8 cellular contexts compared by ENCODE assay signal in genomic region chr3:105353485-105354161, GRCh38. TPM values are rescaled to one million over a fixed set of nuclear protein-coding genes. Genes with fewer than 3 reads are reported as not detected.
DNase-seq lines count a peak whose midpoint lies in the region; ATAC-seq, FAIRE-seq and TF ChIP-seq lines count a peak whose summit lies in the region.

No MANE protein-coding gene starts in this region.

- H3K4me1 ChIP-seq in H1 (replicated peaks in 1 of 4; ENCODE audit: control insufficient read depth in 3 of 4, insufficient read depth in 4 of 4, low read length in 3 of 4) (no peaks in the 10 kb centered on the region), SJCRH30 (0 out of 2 replicates have a peak, but pooled peaks cover 3% of the 10 kb centered on the region)

- H3K23ac ChIP-seq in H1 (ENCODE audit: insufficient read length) = no peak overlapping the region

- no peaks in the 10 kb centered on the region for H3K79me2 ChIP-seq in H1 (ENCODE audit: control insufficient read depth in 1 of 2, insufficient read depth in 2 of 2, low read length in 2 of 2)

- 47% methylated on average over 29 of the region's 37 CpGs; no CpG with 5 or more reads in 1 of the 2 experiments for WGBS in H1 (ENCODE audit: extremely low coverage in 1 of 2, insufficient coverage in 1 of 2, insufficient read length in 1 of 2, insufficient replicate concordance in 2 of 2, low coverage in 1 of 2, low lambda C conversion rate in 2 of 2, missing lambda C conversion rate in 1 of 2), 2 experiments

- H2BK15ac ChIP-seq in H1 (ENCODE audit: low read length) = no peak overlapping the region

- H3K9ac ChIP-seq in H1 (replicated peaks in 1 of 4; ENCODE audit: extremely low read depth in 1 of 4, low read depth in 3 of 4, low read length in 3 of 4) = no peak overlapping the region

- peaks cover 4 to 5% of the 10 kb centered on the region in 2 donors for H3K4me1 Mint-ChIP-seq in natural killer cell treated with Interleukin-12 subunit alpha and Interleukin-12 subunit beta and Interleukin-15 and Interleukin-18, amount 100 ng/mL, for 72 hours (ENCODE audit: low read depth in 2 of 2)

- no peak overlapping the region for H3K4ac ChIP-seq in H1 (replicated peaks; ENCODE audit: insufficient read length, low read depth, low read length)

- H2BK12ac ChIP-seq in H1 (ENCODE audit: low read depth, low read length) = no peak overlapping the region

- H3K27ac ChIP-seq in H1 (ENCODE audit: low read depth, low read length) = no peak overlapping the region
- H3K27ac ChIP-seq in SJCRH30 = no peak overlapping the region

- peaks cover 0 to 2% (median 0%) of the 10 kb centered on the region in 4 experiments; a peak in 2 of 7 replicates for H3K27me3 ChIP-seq in H1 (replicated peaks in 1 of 4; ENCODE audit: control insufficient read depth in 3 of 4, extremely low read depth in 1 of 4, insufficient read depth in 3 of 4, low read length in 3 of 4)
- no peaks in the 10 kb centered on the region for H3K27me3 ChIP-seq in SJCRH30

- no peaks in the 10 kb centered on the region for H4K20me1 ChIP-seq in H1 (replicated peaks in 1 of 2; ENCODE audit: control insufficient read depth in 1 of 2, insufficient read depth in 2 of 2, low read length in 2 of 2)

- CTCF ChIA-PET in H1 (lab: Charles Lee; ENCODE audit: partially characterized antibody) = interaction anchor here (0.6 kb wide), 1 partner anchor 31 kb away, joined by 3 read pairs; no protein-coding TSS in a partner anchor

- DNase-seq in GM12864 (ENCODE audit: low read depth) (no peak), H1 (ENCODE audit: low read depth in 1 of 2, low spot score in 2 of 2) (no peak), DMS 273 (lab: John Stamatoyannopoulos, UW; ENCODE audit: unreplicated experiment) (no peak), middle frontal gyrus (ENCODE audit: extremely low spot score, low spot score) (no peak), SJCRH30 (no peak)
- no peak for DNase-seq in natural killer cell treated with Interleukin-12 subunit alpha and Interleukin-12 subunit beta and Interleukin-15 and Interleukin-18, amount 100 ng/mL, for 72 hours (ENCODE audit: low spot score)

- H3K36me3 Mint-ChIP-seq in natural killer cell treated with Interleukin-12 subunit alpha and Interleukin-12 subunit beta and Interleukin-15 and Interleukin-18, amount 100 ng/mL, for 72 hours = peaks cover 11% of the 10 kb centered on the region

- H3K18ac ChIP-seq in H1 (ENCODE audit: extremely low read depth, low read length) = no peak overlapping the region

- H3K9me3 Mint-ChIP-seq in natural killer cell treated with Interleukin-12 subunit alpha and Interleukin-12 subunit beta and Interleukin-15 and Interleukin-18, amount 100 ng/mL, for 72 hours = peaks cover 4% of the 10 kb centered on the region

- no peak overlapping the region for H4K5ac ChIP-seq in H1 (ENCODE audit: insufficient read length, low read depth, low read length)

- peak; percentile 34 for ATAC-seq in HG03442 (IDR thresholded peaks at IDR 0.05; ENCODE audit: unreplicated experiment)
- ATAC-seq in natural killer cell treated with Interleukin-12 subunit alpha and Interleukin-12 subunit beta and Interleukin-15 and Interleukin-18, amount 100 ng/mL, for 72 hours = no peak
- ATAC-seq in GM19351 (IDR thresholded peaks at IDR 0.05; ENCODE audit: unreplicated experiment) = no peak

- no peak overlapping the region for H3K14ac ChIP-seq in H1 (ENCODE audit: insufficient read length)

- H3K36me3 ChIP-seq in H1 (ENCODE audit: control insufficient read depth in 2 of 4, insufficient read depth in 4 of 4, low read length in 3 of 4) (no peaks in the 10 kb centered on the region), SJCRH30 (no peaks in the 10 kb centered on the region)

- no peak overlapping the region for H2AK5ac ChIP-seq in H1 (ENCODE audit: low read depth, low read length)

- no peak overlapping the region for H4K91ac ChIP-seq in H1 (replicated peaks; ENCODE audit: insufficient read length, low read length)

- no peak for TF ChIP-seq CTCF in GM12864 (IDR thresholded peaks at IDR 0.05; ENCODE audit: low read depth, low read length, missing control alignments)
- TF ChIP-seq CTCF in H1 (IDR thresholded peaks at IDR 0.05; ENCODE audit: control extremely low read depth in 1 of 3, insufficient read depth in 1 of 3, low read depth in 1 of 3, low read length in 3 of 3) = no peak

- H3K79me1 ChIP-seq in H1 (ENCODE audit: low read depth, low read length) = no peaks in the 10 kb centered on the region

- no peak overlapping the region for H2BK5ac ChIP-seq in H1 (ENCODE audit: low read depth, low read length)

- TF ChIP-seq RAD21 in H1 (IDR thresholded peaks at IDR 0.05 in 1 of 2, conservative IDR thresholded peaks at IDR 0.05 in 1 of 2; ENCODE audit: low read depth in 2 of 2, low read length in 2 of 2) = peak in 1 of 2 experiments; percentile 7; a peak in 1 of 4 replicates

- H3K4me3 ChIP-seq in GM12864 (ENCODE audit: low read depth, low read length) (peak overlapping the region; percentile 13; the same call in 1 of the 2 replicates), H1 (ENCODE audit: extremely low read depth in 1 of 4, insufficient read depth in 2 of 4, low read depth in 3 of 4, low read length in 4 of 4) (peak overlapping the region; percentile 20 to 57 (median 48); a peak in 7 of 8 replicates), SJCRH30 (no peak overlapping the region)

- H2AFZ ChIP-seq in H1 (ENCODE audit: low read length) = peak overlapping the region; percentile 96

- peak overlapping the region; percentile 0 for H3K4me3 Mint-ChIP-seq in natural killer cell treated with Interleukin-12 subunit alpha and Interleukin-12 subunit beta and Interleukin-15 and Interleukin-18, amount 100 ng/mL, for 72 hours

- no peak for TF ChIP-seq POLR2A in H1 (IDR thresholded peaks at IDR 0.05; ENCODE audit: control extremely low read depth in 1 of 2, low read depth in 2 of 2, low read length in 2 of 2)

- no peak for TF ChIP-seq EP300 in H1 (IDR thresholded peaks at IDR 0.05; ENCODE audit: borderline replicate concordance in 1 of 2, low read depth in 2 of 2, low read length in 2 of 2)

- POLR2A ChIA-PET in H1 (lab: Charles Lee; ENCODE audit: partially characterized antibody) = no interaction called here

- H3K9me3 ChIP-seq in H1 (ENCODE audit: insufficient read depth in 2 of 2, low read depth in 1 of 2, low read length in 1 of 2) (no peaks in the 10 kb centered on the region), SJCRH30 (replicated peaks) (no peaks in the 10 kb centered on the region)

- no peak overlapping the region for H3K27ac Mint-ChIP-seq in natural killer cell treated with Interleukin-12 subunit alpha and Interleukin-12 subunit beta and Interleukin-15 and Interleukin-18, amount 100 ng/mL, for 72 hours

- no peak overlapping the region for H2BK120ac ChIP-seq in H1 (replicated peaks; ENCODE audit: low read depth, low read length)

- no peak overlapping the region for H3K56ac ChIP-seq in H1 (replicated peaks; ENCODE audit: insufficient read length, low read depth, low read length)

- H2BK20ac ChIP-seq in H1 (ENCODE audit: low read length) = no peak overlapping the region

- H3K23me2 ChIP-seq in H1 (ENCODE audit: low read depth, low read length) = no peaks in the 10 kb centered on the region; the same call in 1 of the 2 replicates

- no peak for FAIRE-seq in H1 (lab: Jason Lieb, UNC)

- H3K4me2 ChIP-seq in H1 (ENCODE audit: insufficient read depth in 1 of 2, low read depth in 2 of 2, low read length in 2 of 2) = peak overlapping the region; percentile 25 to 55; a peak in 3 of 4 replicates

- no peak overlapping the region; the same call in 1 of the 2 replicates for H4K8ac ChIP-seq in H1 (ENCODE audit: extremely low read depth, insufficient read depth, low read length)

- H3K27me3 Mint-ChIP-seq in natural killer cell treated with Interleukin-12 subunit alpha and Interleukin-12 subunit beta and Interleukin-15 and Interleukin-18, amount 100 ng/mL, for 72 hours = peaks cover 38 to 75% of the 10 kb centered on the region in 2 donors

TF ChIP-seq in H1, 55 proteins besides CTCF, POLR2A, EP300 and RAD21:
- TF ChIP-seq ASH2L (IDR thresholded peaks at IDR 0.05; ENCODE audit: low read length) = peak; percentile 60
- no peak for TF ChIP-seq NANOG (IDR thresholded peaks at IDR 0.05; ENCODE audit: insufficient read depth, low read depth, low read length, poor library complexity, severe bottlenecking)
- TF ChIP-seq CBX5 (IDR thresholded peaks at IDR 0.05; ENCODE audit: low read depth, low read length) = no peak
- no peak for TF ChIP-seq POLR2AphosphoS5 (IDR thresholded peaks at IDR 0.05; ENCODE audit: low read depth, low read length)
- 0 out of 2 replicates have a peak, but pooled peaks have one; percentile 25 for TF ChIP-seq RBBP5 (IDR thresholded peaks at IDR 0.05; ENCODE audit: borderline replicate concordance, low read depth, low read length)
- peak; percentile 58 for TF ChIP-seq KDM4A (IDR thresholded peaks at IDR 0.05; ENCODE audit: low read depth, low read length, severe bottlenecking)
- 0 out of 2 replicates have a peak, but pooled peaks have one; percentile 17 for TF ChIP-seq PHF8 (conservative IDR thresholded peaks at IDR 0.05; ENCODE audit: low read depth, low read length)
- TF ChIP-seq JUND (IDR thresholded peaks at IDR 0.05; ENCODE audit: low read length) = no peak
- peak; percentile 35 for TF ChIP-seq TAF7 (optimal IDR thresholded peaks at IDR 0.05; ENCODE audit: borderline replicate concordance, low read depth, low read length)

RNA-seq across cellular contexts. Expression of gene ALCAM, which starts 13.1 kb away (rescaled TPM):
- 33.0 and 35.7 TPM in 2 replicates for total RNA-seq in H1 (2021; fragmentation: NEBNext Ultra II Directional; extraction: Animal tissue kit (Norgen Biotek cat#: 25700))
- polyA plus RNA-seq in H1 (2011; rRNA removed) = 9.1 and 10.8 TPM in 2 replicates
- 14.5 TPM for polyA plus RNA-seq in H1 (2011; cell fraction: cytosol; rRNA removed)
- polyA plus RNA-seq in H1 (2011; cell fraction: nucleus; rRNA removed) = 38.8 TPM
- polyA plus RNA-seq in H1 (2012, experiment 1 of 2) = 21.4 to 39.2 TPM (median 28.6 TPM) in 4 replicates
- polyA plus RNA-seq in H1 (2012, experiment 2 of 2) = 1.9 TPM
- polyA plus RNA-seq in H1 (2013, experiment 1 of 2) = 55.3 TPM
- 49.9 TPM for polyA plus RNA-seq in H1 (2013, experiment 2 of 2)
- 46.4 and 99.7 TPM in 2 replicates for polyA minus RNA-seq in H1 (2011; rRNA and poly(A)+ RNA removed)
- polyA minus RNA-seq in H1 (2011; cell fraction: cytosol; rRNA and poly(A)+ RNA removed) = 37.0 TPM
- 112 TPM for polyA minus RNA-seq in H1 (2011; cell fraction: nucleus; rRNA and poly(A)+ RNA removed)
- 1 to 10 TPM; 8.0 to 9.0 TPM for total RNA-seq in natural killer cell treated with Interleukin-12 subunit alpha and Interleukin-12 subunit beta and Interleukin-15 and Interleukin-18, amount 100 ng/mL, for 72 hours
- 0.46 and 0.85 TPM in 2 replicates for total RNA-seq in SJCRH30 (2014; rRNA removed; shearing (Covaris generic))
